Comparison of ENCODE assay signal across 11 cellular contexts in the genomic region with DNA sequence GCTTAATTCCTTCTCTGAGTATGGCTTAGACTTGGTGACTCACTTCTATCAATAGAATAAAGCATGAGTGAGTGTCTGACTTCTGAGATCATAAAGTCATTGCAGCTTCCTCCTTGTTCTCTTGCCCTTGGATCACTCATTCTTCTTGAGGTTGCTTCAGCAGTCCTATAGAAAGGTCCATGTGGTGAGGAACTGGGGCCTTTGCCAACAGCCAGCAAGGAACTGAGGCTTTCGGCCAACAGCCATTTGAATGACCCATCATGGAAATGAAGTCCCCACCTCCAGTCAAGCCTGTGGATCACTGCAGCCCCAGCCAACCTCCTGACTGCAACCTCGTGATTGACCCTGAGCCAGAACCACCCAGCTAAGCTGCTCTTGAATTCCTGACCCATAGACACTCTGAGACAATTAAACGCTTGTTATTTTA.
A peak's percentile ranks its signal among the peaks of the same experiment; 100 is the strongest.
DNase-seq lines count a peak whose midpoint lies in the region; ATAC-seq and TF ChIP-seq lines count a peak whose summit lies in the region.
"Had no signal": no experiment of that assay in that cellular context is flagged by ENCODE, and none has a peak within 500 bp of the region (broad histone marks: within the 10 kb centered on the region; RNA-seq: fewer than 3 reads in every experiment).

No MANE protein-coding gene starts in this region.

- H3K4me1 ChIP-seq in adipocyte (ENCODE audit: control insufficient read depth, insufficient read depth, low read length) (peaks cover 80% of the 10 kb centered on the region), foreskin keratinocyte (peaks cover 16% of the 10 kb centered on the region), MM.1S (ENCODE audit: low read length) (no peaks in the 10 kb centered on the region)

- DNase-seq in GOT3 (lab: John Stamatoyannopoulos, UW) (peak; percentile 89), adipocyte (ENCODE audit: low read depth) (peak; percentile 75), foreskin keratinocyte (peak; percentile 53 to 72), retinal pigment epithelial cell (ENCODE audit: low read depth) (peak; percentile 94), MM.1S (no peak), NCI-H82 treated with DMSO at 0.1 percent for 48 hours (lab: John Stamatoyannopoulos, UW; ENCODE audit: unreplicated experiment) (no peak), RPMI8226 (no peak)
- DNase-seq in activated CD8-positive, alpha-beta memory T cell treated with anti-CD3 and anti-CD28 coated beads, Interleukin-2, amount 50 U/mL, for 48 hours: no peak
- DNase-seq: NCI-H526 had no signal

- H2AFZ ChIP-seq in MM.1S (ENCODE audit: low read length): no peak overlapping the region

- ATAC-seq in foreskin keratinocyte: peak; percentile 29

- H3K9me2 ChIP-seq in MM.1S (replicated peaks; ENCODE audit: insufficient read depth, low read length): no peaks in the 10 kb centered on the region

- no peaks in the 10 kb centered on the region for H3F3A ChIP-seq in MM.1S (ENCODE audit: insufficient read depth, low read length)

- no peaks in the 10 kb centered on the region for H3K9me3 ChIP-seq in adipocyte (ENCODE audit: control insufficient read depth, low read length)
- no peaks in the 10 kb centered on the region for H3K9me3 ChIP-seq in MM.1S (replicated peaks; ENCODE audit: insufficient read depth, low read length)

- H3K27ac ChIP-seq in foreskin keratinocyte (no peak overlapping the region), MM.1S (ENCODE audit: low read length) (no peak overlapping the region)
- H3K27ac ChIP-seq: VCaP had no signal

- no peak overlapping the region for H3K4me2 ChIP-seq in MM.1S (ENCODE audit: low read depth, low read length)
- H3K4me2 ChIP-seq: smooth muscle cell had no signal

- no peaks in the 10 kb centered on the region for H3K79me2 ChIP-seq in MM.1S (ENCODE audit: low read length)

- no peaks in the 10 kb centered on the region for H4K20me1 ChIP-seq in MM.1S (ENCODE audit: insufficient read depth, low read length)

- H3K36me3 ChIP-seq in adipocyte (ENCODE audit: control insufficient read depth, insufficient read depth, low read length, severe bottlenecking) (no peaks in the 10 kb centered on the region), MM.1S (replicated peaks; ENCODE audit: insufficient read depth, low read length) (no peaks in the 10 kb centered on the region)

- H3K27me3 ChIP-seq in adipocyte (replicated peaks; ENCODE audit: control insufficient read depth, insufficient read depth, low read length) (no peaks in the 10 kb centered on the region), foreskin keratinocyte (no peaks in the 10 kb centered on the region), MM.1S (replicated peaks; ENCODE audit: insufficient read depth, low read length) (no peaks in the 10 kb centered on the region)

- H3K4me3 ChIP-seq in adipocyte (ENCODE audit: low read length): no peak overlapping the region
- H3K4me3 ChIP-seq in retinal pigment epithelial cell (ENCODE audit: low read length): no peak overlapping the region
- H3K4me3 ChIP-seq in MM.1S (ENCODE audit: low read length): no peak overlapping the region
- H3K4me3 ChIP-seq: smooth muscle cell had no signal

- TF ChIP-seq CTCF in foreskin keratinocyte (conservative IDR thresholded peaks at IDR 0.05): no peak
- TF ChIP-seq CTCF in retinal pigment epithelial cell (conservative IDR thresholded peaks at IDR 0.05; ENCODE audit: low read depth, low read length): no peak
- no peak for TF ChIP-seq CTCF in MM.1S (IDR thresholded peaks at IDR 0.05; ENCODE audit: low read length)

- no peak overlapping the region for H3K9ac ChIP-seq in adipocyte (ENCODE audit: low read length)
- no peak overlapping the region for H3K9ac ChIP-seq in MM.1S (ENCODE audit: low read length)

Comparison
In these comparisons a context has a peak if more than half of its experiments do, and no peak if none do; other contexts are left out.
1. DNase-seq: peak in GOT3 (single experiment), adipocyte (single experiment), foreskin keratinocyte (2 of 2) and retinal pigment epithelial cell (single experiment); none in MM.1S (single experiment), NCI-H82 treated with DMSO at 0.1 percent for 48 hours (single experiment), activated CD8-positive, alpha-beta memory T cell treated with anti-CD3 and anti-CD28 coated beads, Interleukin-2, amount 50 U/mL, for 48 hours (single experiment) and RPMI8226 (single experiment).